10 cellular contexts compared by ENCODE assay signal in the genomic region with DNA sequence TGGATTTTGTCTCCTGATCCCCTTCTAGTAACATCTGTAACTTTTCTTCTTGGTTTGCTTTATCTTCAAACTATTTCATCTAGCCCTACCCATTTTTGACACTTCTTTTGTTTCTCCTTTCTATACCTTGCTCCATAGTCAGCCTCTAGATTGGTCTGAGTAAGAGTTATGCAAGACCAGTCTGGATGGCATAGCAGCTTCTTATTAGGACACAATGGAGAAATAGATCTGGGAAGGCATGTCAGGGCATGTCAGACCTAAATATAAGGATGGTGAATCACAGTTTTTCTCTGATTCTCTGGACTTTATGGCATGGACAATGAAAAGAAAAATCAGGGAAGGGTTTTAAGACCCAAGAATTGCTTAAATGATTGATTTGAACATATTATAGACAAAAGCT.
A peak's percentile ranks its signal among the peaks of the same experiment; 100 is the strongest.
DNase-seq lines count a peak whose midpoint lies in the region; ATAC-seq, FAIRE-seq and TF ChIP-seq lines count a peak whose summit lies in the region.
"Had no signal": no experiment of that assay in that cellular context is flagged by ENCODE, and none has a peak within 500 bp of the region (broad histone marks: within the 10 kb centered on the region; RNA-seq: fewer than 3 reads in every experiment).

No MANE protein-coding gene starts in this region.

- H2AFZ ChIP-seq in GM23248 = peak overlapping the region; percentile 55

- no peaks in the 10 kb centered on the region for H3K9me3 ChIP-seq in GM23248 (ENCODE audit: low read depth)

- peak overlapping the region; percentile 46 for H3K4me2 ChIP-seq in GM23248 (ENCODE audit: unreplicated experiment)

- no peaks in the 10 kb centered on the region for H3K27me3 ChIP-seq in GM23248 (replicated peaks; ENCODE audit: insufficient read depth)

- peak; percentile 100 for ATAC-seq in esophagus mucosa
- no peak for ATAC-seq in GM18873 (IDR thresholded peaks at IDR 0.05; ENCODE audit: low FRiP score, unreplicated experiment)
- ATAC-seq: activated naive CD8-positive, alpha-beta T cell treated with anti-CD3 and anti-CD28 coated beads, Interleukin-2, amount 50 U/mL, for 24 hours had no signal

- H3F3A ChIP-seq in GM23248 (ENCODE audit: insufficient read depth) = peaks cover 18% of the 10 kb centered on the region

- peak overlapping the region; percentile 10 for H3K4me3 ChIP-seq in GM23248

- no peaks in the 10 kb centered on the region for H3K36me3 ChIP-seq in GM23248 (ENCODE audit: low read depth)

- peak overlapping the region; percentile 89 for H3K27ac ChIP-seq in GM23248

- peaks cover 27% of the 10 kb centered on the region for H3K4me1 ChIP-seq in GM23248 (ENCODE audit: insufficient read depth)

- in situ Hi-C loops in GM23248 (cut with MboI) = no loop called here

- H3K9me2 ChIP-seq in GM23248 (ENCODE audit: insufficient read depth) = peaks cover 4% of the 10 kb centered on the region; the same call in 1 of the 2 replicates

- H3K79me2 ChIP-seq in GM23248 (ENCODE audit: insufficient read depth) = no peaks in the 10 kb centered on the region

- DNase-seq in GM23248 = peak; percentile 88
- DNase-seq in NOMO-1 treated with dmso at 0.1 percent for 144 hours (lab: John Stamatoyannopoulos, UW; ENCODE audit: unreplicated experiment) = peak; percentile 77
- peak; percentile 83 for DNase-seq in renal cortical epithelial cell (ENCODE audit: low read depth)
- DNase-seq in H54 (ENCODE audit: insufficient read length, low spot score) = no peak
- DNase-seq in activated CD4-positive, alpha-beta T cell treated with anti-CD3 and anti-CD28 coated beads for 48 hours = no peak
- DNase-seq in occipital lobe (lab: John Stamatoyannopoulos, UW) = no peak
- DNase-seq: activated naive CD8-positive, alpha-beta T cell treated with anti-CD3 and anti-CD28 coated beads, Interleukin-2, amount 50 U/mL, for 24 hours; erythroblast had no signal

- FAIRE-seq in H54 (lab: Jason Lieb, UNC) = no peak

- peak overlapping the region; percentile 55 for H3K9ac ChIP-seq in GM23248

- no peaks in the 10 kb centered on the region for H4K20me1 ChIP-seq in GM23248 (ENCODE audit: insufficient read depth)

- TF ChIP-seq POLR2A in H54 (IDR thresholded peaks at IDR 0.05; ENCODE audit: low read depth, low read length) = no peak

Comparison
In these comparisons a context has a peak if more than half of its experiments do, and no peak if none do; other contexts are left out.
1. DNase-seq: peak in GM23248 (single experiment), NOMO-1 treated with dmso at 0.1 percent for 144 hours (single experiment) and renal cortical epithelial cell (single experiment); none in H54 (single experiment), activated CD4-positive, alpha-beta T cell treated with anti-CD3 and anti-CD28 coated beads for 48 hours (single experiment) and occipital lobe (single experiment).